ENCODE assay signal across 12 cellular contexts in the genomic region with DNA sequence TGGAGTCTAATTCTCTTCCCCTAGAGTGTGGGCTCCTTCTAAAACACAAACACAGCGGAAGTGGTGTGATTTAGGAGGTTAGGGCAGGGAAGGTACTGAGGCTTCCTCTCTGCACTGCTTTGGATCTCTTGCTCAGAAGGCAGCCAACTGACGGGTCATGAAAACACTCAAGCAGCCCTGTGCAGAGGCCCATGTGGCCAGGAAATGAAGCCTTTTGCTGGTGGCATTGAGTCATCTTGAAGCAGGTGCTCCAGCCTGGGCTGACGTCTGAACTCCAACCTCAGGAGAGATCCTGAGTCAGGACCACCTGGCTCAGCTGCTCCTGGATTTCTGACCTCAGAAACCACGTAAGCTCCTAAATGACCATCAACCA.
DNase-seq lines count a peak whose midpoint lies in the region; ATAC-seq and TF ChIP-seq lines count a peak whose summit lies in the region.
"Had no signal": no experiment of that assay in that cellular context is flagged by ENCODE, and none has a peak within 500 bp of the region (broad histone marks: within the 10 kb centered on the region; RNA-seq: fewer than 3 reads in every experiment).

No MANE protein-coding gene starts in this region.

- H3K4me1 Mint-ChIP-seq in activated CD4-positive, alpha-beta T cell treated with anti-CD3 and anti-CD28 coated beads for 36 hours = peaks cover 44% of the 10 kb centered on the region
- peaks cover 61% of the 10 kb centered on the region for H3K4me1 Mint-ChIP-seq in activated naive CD4-positive, alpha-beta T cell treated with anti-CD3 and anti-CD28 coated beads, Interleukin-2, amount 10 ng/mL, durations not matched to agents 7 days and 5 days
- peaks cover 9% of the 10 kb centered on the region for H3K4me1 Mint-ChIP-seq in endothelial cell (ENCODE audit: unreplicated experiment)

- no peaks in the 10 kb centered on the region for H3K36me3 Mint-ChIP-seq in activated CD4-positive, alpha-beta T cell treated with anti-CD3 and anti-CD28 coated beads for 36 hours (ENCODE audit: low read depth)
- no peaks in the 10 kb centered on the region for H3K36me3 Mint-ChIP-seq in activated naive CD4-positive, alpha-beta T cell treated with anti-CD3 and anti-CD28 coated beads, Interleukin-2, amount 10 ng/mL, durations not matched to agents 7 days and 5 days
- H3K36me3 Mint-ChIP-seq in endothelial cell (ENCODE audit: low read depth, unreplicated experiment) = no peaks in the 10 kb centered on the region

- no peaks in the 10 kb centered on the region for H3K9me3 Mint-ChIP-seq in activated CD4-positive, alpha-beta T cell treated with anti-CD3 and anti-CD28 coated beads for 36 hours (ENCODE audit: low read depth)
- no peaks in the 10 kb centered on the region for H3K9me3 Mint-ChIP-seq in activated naive CD4-positive, alpha-beta T cell treated with anti-CD3 and anti-CD28 coated beads, Interleukin-2, amount 10 ng/mL, durations not matched to agents 7 days and 5 days
- no peaks in the 10 kb centered on the region for H3K9me3 Mint-ChIP-seq in endothelial cell (ENCODE audit: unreplicated experiment)
- H3K9me3 Mint-ChIP-seq: activated B cell treated with CpG ODN at 0.5 μM for 24 hours had no signal

- POLR2A ChIA-PET in activated CD4-positive, alpha-beta T cell treated with anti-CD3 and anti-CD28 coated beads for 36 hours (lab: Charles Lee) = interaction anchor here (0.6 kb wide), 1 partner anchor 938 kb away, joined by 3 read pairs; no protein-coding TSS in a partner anchor

- H3K4me3 Mint-ChIP-seq in activated CD4-positive, alpha-beta T cell treated with anti-CD3 and anti-CD28 coated beads for 36 hours = no peak overlapping the region
- H3K4me3 Mint-ChIP-seq in activated naive CD4-positive, alpha-beta T cell treated with anti-CD3 and anti-CD28 coated beads, Interleukin-2, amount 10 ng/mL, durations not matched to agents 7 days and 5 days = peak overlapping the region; percentile 63
- no peak overlapping the region for H3K4me3 Mint-ChIP-seq in endothelial cell (ENCODE audit: unreplicated experiment)
- H3K4me3 Mint-ChIP-seq: activated B cell treated with CpG ODN at 0.5 μM for 24 hours had no signal

- DNase-seq in MV-4-11 (lab: John Stamatoyannopoulos, UW) (peak; percentile 16), dedifferentiated amniotic fluid mesenchymal stem cell (ENCODE audit: extremely low spot score) (no peak), endothelial cell (ENCODE audit: low spot score) (no peak), NCI-H345 (lab: John Stamatoyannopoulos, UW) (no peak)
- peak; percentile 61 for DNase-seq in activated CD4-positive, alpha-beta T cell treated with anti-CD3 and anti-CD28 coated beads for 36 hours
- DNase-seq in activated naive CD4-positive, alpha-beta T cell treated with anti-CD3 and anti-CD28 coated beads, Interleukin-2, amount 10 ng/mL, durations not matched to agents 7 days and 5 days = peak; percentile 77
- peak; percentile 21 for DNase-seq in stimulated activated CD8-positive, alpha-beta memory T cell treated with anti-CD3 and anti-CD28 coated beads, Interleukin-12 subunit alpha, Interleukin-12 subunit beta, amount 100 ng/mL, for 1 hour (ENCODE audit: low read depth)
- DNase-seq: activated B cell treated with CpG ODN at 0.5 μM for 24 hours, GOT3, left ventricle myocardium superior, occipital lobe had no signal

- H3K27ac Mint-ChIP-seq in activated CD4-positive, alpha-beta T cell treated with anti-CD3 and anti-CD28 coated beads for 36 hours = peak overlapping the region; percentile 85
- H3K27ac Mint-ChIP-seq in activated naive CD4-positive, alpha-beta T cell treated with anti-CD3 and anti-CD28 coated beads, Interleukin-2, amount 10 ng/mL, durations not matched to agents 7 days and 5 days = peak overlapping the region; percentile 94
- H3K27ac Mint-ChIP-seq in endothelial cell (ENCODE audit: unreplicated experiment) = no peak overlapping the region
- H3K27ac Mint-ChIP-seq: activated B cell treated with CpG ODN at 0.5 μM for 24 hours had no signal

- peak; percentile 96 for ATAC-seq in activated CD4-positive, alpha-beta T cell treated with anti-CD3 and anti-CD28 coated beads for 36 hours
- ATAC-seq in GM18907 (IDR thresholded peaks at IDR 0.05; ENCODE audit: unreplicated experiment) = no peak
- ATAC-seq: left ventricle myocardium superior had no signal

- intact Hi-C loops in activated CD4-positive, alpha-beta T cell treated with anti-CD3 and anti-CD28 coated beads for 36 hours (cut with DNase I, micrococcal nuclease) = no loop called here

- no peak for TF ChIP-seq CTCF in endothelial cell (IDR thresholded peaks at IDR 0.05; ENCODE audit: unreplicated experiment)

- CTCF ChIA-PET in activated CD4-positive, alpha-beta T cell treated with anti-CD3 and anti-CD28 coated beads for 36 hours (lab: Charles Lee) = no interaction called here
- CTCF ChIA-PET in activated naive CD4-positive, alpha-beta T cell treated with anti-CD3 and anti-CD28 coated beads, Interleukin-2, amount 10 ng/mL, durations not matched to agents 7 days and 5 days (lab: Charles Lee) = interaction anchor here (1.0 to 1.3 kb wide), 2 partner anchors 31 to 32 kb away, joined by 3 to 4 read pairs; no protein-coding TSS in a partner anchor

- H3K27me3 Mint-ChIP-seq in activated CD4-positive, alpha-beta T cell treated with anti-CD3 and anti-CD28 coated beads for 36 hours = no peaks in the 10 kb centered on the region
- H3K27me3 Mint-ChIP-seq in activated naive CD4-positive, alpha-beta T cell treated with anti-CD3 and anti-CD28 coated beads, Interleukin-2, amount 10 ng/mL, durations not matched to agents 7 days and 5 days = peaks cover 16% of the 10 kb centered on the region
- peaks cover 2% of the 10 kb centered on the region for H3K27me3 Mint-ChIP-seq in endothelial cell (ENCODE audit: unreplicated experiment)

Comparison
In these comparisons a context has a peak if more than half of its experiments do, and no peak if none do; other contexts are left out.
1. DNase-seq: peak in MV-4-11 (single experiment), activated CD4-positive, alpha-beta T cell treated with anti-CD3 and anti-CD28 coated beads for 36 hours (single experiment), activated naive CD4-positive, alpha-beta T cell treated with anti-CD3 and anti-CD28 coated beads, Interleukin-2, amount 10 ng/mL, durations not matched to agents 7 days and 5 days (single experiment) and stimulated activated CD8-positive, alpha-beta memory T cell treated with anti-CD3 and anti-CD28 coated beads, Interleukin-12 subunit alpha, Interleukin-12 subunit beta, amount 100 ng/mL, for 1 hour (single experiment); none in dedifferentiated amniotic fluid mesenchymal stem cell (single experiment), endothelial cell (single experiment) and NCI-H345 (single experiment).